ENCODE assay signal across 19 cellular contexts in genomic region chr15:32722126-32722525, GRCh38. TPM values are rescaled to one million over a fixed set of nuclear protein-coding genes. Genes with fewer than 3 reads are reported as not detected.
"Had no signal": no experiment of that assay in that cellular context is flagged by ENCODE, and none has a peak within 500 bp of the region (broad histone marks: within the 10 kb centered on the region; RNA-seq: fewer than 3 reads in every experiment).

No MANE protein-coding gene starts in this region.

- DNase-seq: activated CD4-positive, alpha-beta T cell treated with anti-CD3 and anti-CD28 coated beads, Interleukin-2, amount 50 U/mL, for 1 hour; activated CD8-positive, alpha-beta memory T cell treated with anti-CD3 and anti-CD28 coated beads for 24 hours; amniotic stem cell; heart left ventricle; kidney; left lung; nucleus accumbens; stimulated activated naive CD8-positive, alpha-beta T cell treated with anti-CD3 and anti-CD28 coated beads, Interleukin-15, Interleukin-2, amounts not matched to agents 100 U/mL and 50 U/mL, for 24 hours; substantia nigra; T1000 had no signal

- H3K36me3 Mint-ChIP-seq: mesothelial cell of epicardium had no signal

- H3K4me3 ChIP-seq: gastroesophageal sphincter, heart left ventricle, left lung, prostate gland, right atrium auricular region, skin epidermis, tibial nerve had no signal

- H3K4me1 ChIP-seq: prostate gland had no signal

- H3K36me3 ChIP-seq: gastroesophageal sphincter, heart left ventricle, left lung, prostate gland, right atrium auricular region, tibial nerve had no signal

- H3K27ac ChIP-seq: heart left ventricle, left lung, prostate gland, right atrium auricular region, skin epidermis, tibial nerve had no signal

- H3K4me3 Mint-ChIP-seq: activated naive CD8-positive, alpha-beta T cell; mesothelial cell of epicardium; natural killer cell treated with Interleukin-12 subunit alpha and Interleukin-12 subunit beta and Interleukin-15 and Interleukin-18, amount 100 ng/mL, for 72 hours had no signal

- H3K27ac Mint-ChIP-seq: activated naive CD8-positive, alpha-beta T cell; mesothelial cell of epicardium; natural killer cell treated with Interleukin-12 subunit alpha and Interleukin-12 subunit beta and Interleukin-15 and Interleukin-18, amount 100 ng/mL, for 72 hours had no signal

RNA-seq across cellular contexts. Expression of gene GREM1, which starts 4.3 kb away (rescaled TPM):
- total RNA-seq: T-helper 1 cell treated with Interleukin-12 subunit alpha and Interleukin-12 subunit beta and Interleukin-4 antibody, amounts not matched to agents 30 ng/mL and 1 ng/mL, for 36 hours had no signal
